In the genomic region with DNA sequence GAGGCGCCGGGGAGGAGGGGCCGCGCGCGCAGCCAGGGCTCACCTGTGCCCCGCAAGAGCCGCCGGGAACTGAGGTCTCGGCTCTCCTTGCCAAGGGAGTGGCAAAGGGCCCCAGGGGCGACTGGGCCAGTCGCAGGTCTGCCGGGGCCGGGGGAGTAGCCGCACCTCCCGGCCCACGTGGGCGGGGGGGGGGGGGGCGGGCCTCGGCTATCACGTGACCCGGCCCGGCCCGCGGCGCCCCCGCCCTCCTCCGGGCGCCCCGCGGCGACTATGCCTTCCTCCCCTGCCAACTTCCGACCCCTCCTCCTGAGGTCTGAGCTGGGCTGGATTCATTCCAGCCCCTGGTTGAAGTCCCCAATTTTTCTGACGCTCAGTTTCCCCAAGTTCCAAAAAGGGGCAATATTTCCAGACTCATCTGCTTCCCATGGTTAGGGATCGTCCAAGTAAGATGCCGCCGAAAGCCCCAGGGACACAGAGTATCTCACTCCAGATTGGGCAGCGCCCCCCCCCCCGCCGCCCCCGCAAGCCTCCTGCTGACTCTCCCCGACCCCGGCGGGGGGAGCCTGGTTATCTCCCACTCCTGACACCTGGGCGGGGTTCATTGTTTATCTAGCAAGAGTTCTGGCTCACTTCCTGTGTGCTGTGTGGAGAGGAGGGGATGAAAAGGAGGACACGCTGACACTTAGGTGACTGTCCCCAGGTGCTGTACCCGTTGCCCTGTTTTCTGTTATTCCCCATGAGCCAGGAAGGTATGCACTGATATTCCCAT, we compare ENCODE assay signal across 8 cellular contexts. TPM values are rescaled to one million over a fixed set of nuclear protein-coding genes. Genes with fewer than 3 reads are reported as not detected.
DNase-seq lines count a peak whose midpoint lies in the region; ATAC-seq, FAIRE-seq and TF ChIP-seq lines count a peak whose summit lies in the region.

A gene with protein sequence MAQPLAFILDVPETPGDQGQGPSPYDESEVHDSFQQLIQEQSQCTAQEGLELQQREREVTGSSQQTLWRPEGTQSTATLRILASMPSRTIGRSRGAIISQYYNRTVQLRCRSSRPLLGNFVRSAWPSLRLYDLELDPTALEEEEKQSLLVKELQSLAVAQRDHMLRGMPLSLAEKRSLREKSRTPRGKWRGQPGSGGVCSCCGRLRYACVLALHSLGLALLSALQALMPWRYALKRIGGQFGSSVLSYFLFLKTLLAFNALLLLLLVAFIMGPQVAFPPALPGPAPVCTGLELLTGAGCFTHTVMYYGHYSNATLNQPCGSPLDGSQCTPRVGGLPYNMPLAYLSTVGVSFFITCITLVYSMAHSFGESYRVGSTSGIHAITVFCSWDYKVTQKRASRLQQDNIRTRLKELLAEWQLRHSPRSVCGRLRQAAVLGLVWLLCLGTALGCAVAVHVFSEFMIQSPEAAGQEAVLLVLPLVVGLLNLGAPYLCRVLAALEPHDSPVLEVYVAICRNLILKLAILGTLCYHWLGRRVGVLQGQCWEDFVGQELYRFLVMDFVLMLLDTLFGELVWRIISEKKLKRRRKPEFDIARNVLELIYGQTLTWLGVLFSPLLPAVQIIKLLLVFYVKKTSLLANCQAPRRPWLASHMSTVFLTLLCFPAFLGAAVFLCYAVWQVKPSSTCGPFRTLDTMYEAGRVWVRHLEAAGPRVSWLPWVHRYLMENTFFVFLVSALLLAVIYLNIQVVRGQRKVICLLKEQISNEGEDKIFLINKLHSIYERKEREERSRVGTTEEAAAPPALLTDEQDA (minus strand): TSS at position 140 of the 769 bp plus-strand sequence. CDS start 1,923 bp downstream, outside the sequence.

- peak within 1 kb of the TSS; percentile 82; the same call in 1 of the 2 replicates for H2BK12ac ChIP-seq in H1 (ENCODE audit: low read depth, low read length)

- H3K4me2 ChIP-seq in H1 (ENCODE audit: insufficient read depth in 1 of 2, low read depth in 2 of 2, low read length in 2 of 2): peak within 1 kb of the TSS; percentile 56 to 90
- H3K4me2 ChIP-seq in mesendoderm (ENCODE audit: low read length): peak within 1 kb of the TSS; percentile 78

- H3K36me3 Mint-ChIP-seq in activated CD4-positive, alpha-beta memory T cell treated with anti-CD3 and anti-CD28 coated beads for 36 hours: peaks cover 45% of the 10 kb centered on the region
- H3K36me3 Mint-ChIP-seq in stimulated activated naive CD8-positive, alpha-beta T cell treated with anti-CD3 and anti-CD28 coated beads, Interleukin-15, Interleukin-2, amounts not matched to agents 100 ng/mL and 50 ng/mL, for 24 hours (ENCODE audit: low read depth): peaks cover 14% of the 10 kb centered on the region

- ATAC-seq in GM21423 (IDR thresholded peaks at IDR 0.05; ENCODE audit: unreplicated experiment): peak; percentile 17
- ATAC-seq in HG03571 (IDR thresholded peaks at IDR 0.05; ENCODE audit: unreplicated experiment): no peak

- H3K9me3 ChIP-seq in BE2C (no peaks in the 10 kb centered on the region), H1 (ENCODE audit: insufficient read depth in 2 of 2, low read depth in 1 of 2, low read length in 1 of 2) (no peaks in the 10 kb centered on the region)

- no peaks in the 10 kb centered on the region for H3K9me3 Mint-ChIP-seq in activated CD4-positive, alpha-beta memory T cell treated with anti-CD3 and anti-CD28 coated beads for 36 hours
- H3K9me3 Mint-ChIP-seq in stimulated activated naive CD8-positive, alpha-beta T cell treated with anti-CD3 and anti-CD28 coated beads, Interleukin-15, Interleukin-2, amounts not matched to agents 100 ng/mL and 50 ng/mL, for 24 hours: no peaks in the 10 kb centered on the region

- 0 out of 2 replicates have a peak, but pooled peaks cover 4% of the 10 kb centered on the region for H3K27me3 ChIP-seq in BE2C
- H3K27me3 ChIP-seq in H1 (replicated peaks in 1 of 4; ENCODE audit: control insufficient read depth in 3 of 4, extremely low read depth in 1 of 4, insufficient read depth in 3 of 4, low read length in 3 of 4): peaks cover 0 to 23% (median 15%) of the 10 kb centered on the region in 4 experiments; a peak in 5 of 7 replicates
- no peaks in the 10 kb centered on the region for H3K27me3 ChIP-seq in mesendoderm (ENCODE audit: insufficient read depth, low read length, poor library complexity)

- H2BK15ac ChIP-seq in H1 (ENCODE audit: low read length) (peak within 1 kb of the TSS; percentile 88; the same call in 1 of the 2 replicates), mesendoderm (replicated peaks; ENCODE audit: low read depth) (no peak within 1 kb of the TSS)

- peak within 1 kb of the TSS; percentile 96 for H3K4ac ChIP-seq in H1 (replicated peaks; ENCODE audit: insufficient read length, low read depth, low read length)
- H3K4ac ChIP-seq in mesendoderm (ENCODE audit: low read depth, low read length): peak within 1 kb of the TSS; percentile 82

- H3K79me2 ChIP-seq in H1 (ENCODE audit: control insufficient read depth in 1 of 2, insufficient read depth in 2 of 2, low read length in 2 of 2) (no peaks in the 10 kb centered on the region), mesendoderm (ENCODE audit: control insufficient read depth, insufficient read depth, low read length) (peaks cover 20% of the 10 kb centered on the region)

- peak within 1 kb of the TSS; percentile 36 to 55 (median 48); a peak in 5 of 7 replicates for H3K9ac ChIP-seq in H1 (replicated peaks in 1 of 4; ENCODE audit: extremely low read depth in 1 of 4, low read depth in 3 of 4, low read length in 3 of 4)
- peak within 1 kb of the TSS; percentile 79 for H3K9ac ChIP-seq in mesendoderm (ENCODE audit: low read length)

- no peak within 1 kb of the TSS; the same call in 1 of the 2 replicates for H3K27ac ChIP-seq in H1 (ENCODE audit: low read depth, low read length)
- H3K27ac ChIP-seq in mesendoderm (ENCODE audit: low read depth, low read length): peak within 1 kb of the TSS; percentile 93

- H4K5ac ChIP-seq in H1 (ENCODE audit: insufficient read length, low read depth, low read length) (peak within 1 kb of the TSS; percentile 96), mesendoderm (ENCODE audit: low read length) (no peak within 1 kb of the TSS)

- peak within 1 kb of the TSS; percentile 80; the same call in 1 of the 2 replicates for H2BK20ac ChIP-seq in H1 (ENCODE audit: low read length)

- H2AK5ac ChIP-seq in H1 (ENCODE audit: low read depth, low read length) (no peak within 1 kb of the TSS; the same call in 1 of the 2 replicates), mesendoderm (ENCODE audit: low read length) (peak within 1 kb of the TSS; percentile 8)

- H2AFZ ChIP-seq in H1 (ENCODE audit: low read length): no peak within 1 kb of the TSS

- 0 out of 3 replicates have a peak, but pooled peaks of 1 of the 2 experiments have one; percentile 59 for TF ChIP-seq POLR2A in H1 (IDR thresholded peaks at IDR 0.05; ENCODE audit: control extremely low read depth in 1 of 2, low read depth in 2 of 2, low read length in 2 of 2)

- DNase-seq in BE2C: peak; percentile 51
- peak; percentile 78 to 85 for DNase-seq in NCI-H524 (lab: John Stamatoyannopoulos, UW)
- peak; percentile 85 for DNase-seq in activated CD4-positive, alpha-beta memory T cell treated with anti-CD3 and anti-CD28 coated beads for 36 hours
- DNase-seq in H1 (ENCODE audit: low read depth in 1 of 2, low spot score in 2 of 2): peak in 1 of 2 experiments; percentile 89
- peak; percentile 89 for DNase-seq in mesendoderm

- H2BK5ac ChIP-seq in H1 (ENCODE audit: low read depth, low read length): peak within 1 kb of the TSS; percentile 55; the same call in 1 of the 2 replicates
- H2BK5ac ChIP-seq in mesendoderm (ENCODE audit: low read length): peak within 1 kb of the TSS; percentile 88

- TF ChIP-seq CTCF in BE2C (IDR thresholded peaks at IDR 0.05; ENCODE audit: low read depth, low read length) (no peak), H1 (IDR thresholded peaks at IDR 0.05; ENCODE audit: control extremely low read depth in 1 of 3, insufficient read depth in 1 of 3, low read depth in 1 of 3, low read length in 3 of 3) (no peak)

- H3K27me3 Mint-ChIP-seq in activated CD4-positive, alpha-beta memory T cell treated with anti-CD3 and anti-CD28 coated beads for 36 hours: no peaks in the 10 kb centered on the region
- H3K27me3 Mint-ChIP-seq in stimulated activated naive CD8-positive, alpha-beta T cell treated with anti-CD3 and anti-CD28 coated beads, Interleukin-15, Interleukin-2, amounts not matched to agents 100 ng/mL and 50 ng/mL, for 24 hours: no peaks in the 10 kb centered on the region

- no peak within 1 kb of the TSS for H3K23ac ChIP-seq in H1 (ENCODE audit: insufficient read length)
- no peak within 1 kb of the TSS for H3K23ac ChIP-seq in mesendoderm (ENCODE audit: low read length)

- H3K79me1 ChIP-seq in H1 (ENCODE audit: low read depth, low read length) (no peaks in the 10 kb centered on the region), mesendoderm (ENCODE audit: low read length) (peaks cover 2% of the 10 kb centered on the region)

- H3K4me3 ChIP-seq in BE2C (ENCODE audit: low read depth, low read length) (peak within 1 kb of the TSS; percentile 69), H1 (ENCODE audit: extremely low read depth in 1 of 4, insufficient read depth in 2 of 4, low read depth in 3 of 4, low read length in 4 of 4) (peak within 1 kb of the TSS; percentile 62 to 94 (median 70)), mesendoderm (ENCODE audit: low read length) (peak within 1 kb of the TSS; percentile 93)

- H3K36me3 ChIP-seq in BE2C (no peaks in the 10 kb centered on the region; the same call in 1 of the 2 replicates), H1 (ENCODE audit: control insufficient read depth in 2 of 4, insufficient read depth in 4 of 4, low read length in 3 of 4) (peaks cover 0 to 15% (median 5%) of the 10 kb centered on the region in 4 experiments; a peak in 5 of 8 replicates), mesendoderm (ENCODE audit: control insufficient read depth, insufficient read depth, low read length) (peaks cover 5% of the 10 kb centered on the region)

- H3K4me1 ChIP-seq in BE2C (peaks cover 24% of the 10 kb centered on the region), H1 (replicated peaks in 1 of 4; ENCODE audit: control insufficient read depth in 3 of 4, insufficient read depth in 4 of 4, low read length in 3 of 4) (peaks cover 0 to 27% (median 17%) of the 10 kb centered on the region in 4 experiments; a peak in 6 of 7 replicates), mesendoderm (ENCODE audit: control insufficient read depth, low read depth, low read length) (peaks cover 11% of the 10 kb centered on the region)

- TF ChIP-seq EP300 in H1 (IDR thresholded peaks at IDR 0.05; ENCODE audit: borderline replicate concordance in 1 of 2, low read depth in 2 of 2, low read length in 2 of 2): no peak

- no peak for FAIRE-seq in H1 (lab: Jason Lieb, UNC)

- peak within 1 kb of the TSS; percentile 97 for H3K4me3 Mint-ChIP-seq in activated CD4-positive, alpha-beta memory T cell treated with anti-CD3 and anti-CD28 coated beads for 36 hours
- H3K4me3 Mint-ChIP-seq in stimulated activated naive CD8-positive, alpha-beta T cell treated with anti-CD3 and anti-CD28 coated beads, Interleukin-15, Interleukin-2, amounts not matched to agents 100 ng/mL and 50 ng/mL, for 24 hours: peak within 1 kb of the TSS; percentile 89

- TF ChIP-seq RAD21 in H1 (IDR thresholded peaks at IDR 0.05 in 1 of 2, conservative IDR thresholded peaks at IDR 0.05 in 1 of 2; ENCODE audit: low read depth in 2 of 2, low read length in 2 of 2): no peak

- peak within 1 kb of the TSS; percentile 92 for H4K91ac ChIP-seq in H1 (replicated peaks; ENCODE audit: insufficient read length, low read length)

- H3K18ac ChIP-seq in H1 (ENCODE audit: extremely low read depth, low read length) (peak within 1 kb of the TSS; percentile 83), mesendoderm (ENCODE audit: low read length) (peak within 1 kb of the TSS; percentile 95)

- peaks cover 7% of the 10 kb centered on the region for H3K23me2 ChIP-seq in H1 (ENCODE audit: low read depth, low read length)

- H4K8ac ChIP-seq in H1 (ENCODE audit: extremely low read depth, insufficient read depth, low read length) (peak within 1 kb of the TSS; percentile 83), mesendoderm (ENCODE audit: low read depth, low read length) (peak within 1 kb of the TSS; percentile 7)

- H3K4me1 Mint-ChIP-seq in activated CD4-positive, alpha-beta memory T cell treated with anti-CD3 and anti-CD28 coated beads for 36 hours (ENCODE audit: low read depth): peaks cover 51% of the 10 kb centered on the region
- peaks cover 67% of the 10 kb centered on the region for H3K4me1 Mint-ChIP-seq in stimulated activated naive CD8-positive, alpha-beta T cell treated with anti-CD3 and anti-CD28 coated beads, Interleukin-15, Interleukin-2, amounts not matched to agents 100 ng/mL and 50 ng/mL, for 24 hours (ENCODE audit: low read depth)

- H3K56ac ChIP-seq in H1 (replicated peaks; ENCODE audit: insufficient read length, low read depth, low read length): peak within 1 kb of the TSS; percentile 69
- peak within 1 kb of the TSS; percentile 87 for H3K56ac ChIP-seq in mesendoderm (ENCODE audit: low read length)

- peak within 1 kb of the TSS; percentile 95 for H3K27ac Mint-ChIP-seq in activated CD4-positive, alpha-beta memory T cell treated with anti-CD3 and anti-CD28 coated beads for 36 hours
- peak within 1 kb of the TSS; percentile 94 for H3K27ac Mint-ChIP-seq in stimulated activated naive CD8-positive, alpha-beta T cell treated with anti-CD3 and anti-CD28 coated beads, Interleukin-15, Interleukin-2, amounts not matched to agents 100 ng/mL and 50 ng/mL, for 24 hours

- WGBS in H1 (ENCODE audit: extremely low coverage in 1 of 2, insufficient coverage in 1 of 2, insufficient read length in 1 of 2, insufficient replicate concordance in 2 of 2, low coverage in 1 of 2, low lambda C conversion rate in 2 of 2, missing lambda C conversion rate in 1 of 2), 2 experiments: 11% methylated on average over 8 of the region's 47 CpGs; no CpG with 5 or more reads in 1 of the 2 experiments
- WGBS in mesendoderm (ENCODE audit: extremely low coverage, insufficient coverage, low lambda C conversion rate): no CpG with 5 or more reads among the region's 47 CpGs

- H4K20me1 ChIP-seq in H1 (replicated peaks in 1 of 2; ENCODE audit: control insufficient read depth in 1 of 2, insufficient read depth in 2 of 2, low read length in 2 of 2): peaks cover 2 to 5% of the 10 kb centered on the region in 2 experiments

- POLR2A ChIA-PET in activated CD4-positive, alpha-beta memory T cell treated with anti-CD3 and anti-CD28 coated beads for 36 hours (lab: Charles Lee): interaction anchor here (0.6 to 1.9 kb wide), 5 partner anchors 11 to 15 kb away, joined by 3 to 12 read pairs (median 5); no protein-coding TSS in a partner anchor
- POLR2A ChIA-PET in H1 (lab: Charles Lee; ENCODE audit: partially characterized antibody): interaction anchor here (1.0 to 2.8 kb wide), 12 partner anchors 10 to 171 kb away, joined by 3 to 16 read pairs (median 8); a partner anchor contains a TSS

- CTCF ChIA-PET in activated CD4-positive, alpha-beta memory T cell treated with anti-CD3 and anti-CD28 coated beads for 36 hours (lab: Charles Lee): interaction anchor here (1.4 to 11.2 kb wide), 4 partner anchors 7 to 47 kb away, joined by 9 to 99 read pairs (median 12); no protein-coding TSS in a partner anchor
- CTCF ChIA-PET in H1 (lab: Charles Lee; ENCODE audit: partially characterized antibody): interaction anchor here (0.8 to 11.4 kb wide), 9 partner anchors 8 to 128 kb away, joined by 3 to 122 read pairs (median 3); a partner anchor contains a TSS

- H3K14ac ChIP-seq in H1 (ENCODE audit: insufficient read length): no peak within 1 kb of the TSS

- intact Hi-C loops in activated CD4-positive, alpha-beta memory T cell treated with anti-CD3 and anti-CD28 coated beads for 36 hours (cut with micrococcal nuclease): loop anchor here (2.0 kb wide), 1 partner anchor 126 kb away; no protein-coding TSS in a partner anchor

- H2BK120ac ChIP-seq in H1 (replicated peaks; ENCODE audit: low read depth, low read length) (peak within 1 kb of the TSS; percentile 39), mesendoderm (ENCODE audit: low read depth, low read length) (peak within 1 kb of the TSS; percentile 88)

RNA-seq across cellular contexts. Expression of the gene that starts here (rescaled TPM):
- polyA plus RNA-seq in BE2C (2012; ENCODE audit: insufficient read depth, insufficient read length, low read depth): 163 TPM
- 100 to 1,000 TPM; 157 to 162 TPM for total RNA-seq in activated CD4-positive, alpha-beta memory T cell treated with anti-CD3 and anti-CD28 coated beads for 36 hours
- 73.1 and 77.6 TPM in 2 replicates for total RNA-seq in H1 (2021; fragmentation: NEBNext Ultra II Directional; extraction: Animal tissue kit (Norgen Biotek cat#: 25700))
- 39.4 and 60.4 TPM in 2 replicates for polyA plus RNA-seq in H1 (2011; rRNA removed)
- 44.5 TPM for polyA plus RNA-seq in H1 (2011; cell fraction: cytosol; rRNA removed)
- polyA plus RNA-seq in H1 (2011; cell fraction: nucleus; rRNA removed): 199 TPM
- 27.4 to 67.3 TPM (median 60.1 TPM) in 4 replicates for polyA plus RNA-seq in H1 (2012, experiment 1 of 2)
- 36.6 TPM for polyA plus RNA-seq in H1 (2012, experiment 2 of 2)
- 74.5 TPM for polyA plus RNA-seq in H1 (2013, experiment 1 of 2)
- 73.3 TPM for polyA plus RNA-seq in H1 (2013, experiment 2 of 2)
- 17.7 and 21.2 TPM in 2 replicates for polyA minus RNA-seq in H1 (2011; rRNA and poly(A)+ RNA removed)
- polyA minus RNA-seq in H1 (2011; cell fraction: cytosol; rRNA and poly(A)+ RNA removed): 35.7 TPM
- 49.9 TPM for polyA minus RNA-seq in H1 (2011; cell fraction: nucleus; rRNA and poly(A)+ RNA removed)
- 47.4 TPM for polyA plus RNA-seq in mesendoderm (2013, experiment 1 of 2)
- 45.1 TPM for polyA plus RNA-seq in mesendoderm (2013, experiment 2 of 2)
